Comparison of ENCODE assay signal across 20 cellular contexts in the genomic region with DNA sequence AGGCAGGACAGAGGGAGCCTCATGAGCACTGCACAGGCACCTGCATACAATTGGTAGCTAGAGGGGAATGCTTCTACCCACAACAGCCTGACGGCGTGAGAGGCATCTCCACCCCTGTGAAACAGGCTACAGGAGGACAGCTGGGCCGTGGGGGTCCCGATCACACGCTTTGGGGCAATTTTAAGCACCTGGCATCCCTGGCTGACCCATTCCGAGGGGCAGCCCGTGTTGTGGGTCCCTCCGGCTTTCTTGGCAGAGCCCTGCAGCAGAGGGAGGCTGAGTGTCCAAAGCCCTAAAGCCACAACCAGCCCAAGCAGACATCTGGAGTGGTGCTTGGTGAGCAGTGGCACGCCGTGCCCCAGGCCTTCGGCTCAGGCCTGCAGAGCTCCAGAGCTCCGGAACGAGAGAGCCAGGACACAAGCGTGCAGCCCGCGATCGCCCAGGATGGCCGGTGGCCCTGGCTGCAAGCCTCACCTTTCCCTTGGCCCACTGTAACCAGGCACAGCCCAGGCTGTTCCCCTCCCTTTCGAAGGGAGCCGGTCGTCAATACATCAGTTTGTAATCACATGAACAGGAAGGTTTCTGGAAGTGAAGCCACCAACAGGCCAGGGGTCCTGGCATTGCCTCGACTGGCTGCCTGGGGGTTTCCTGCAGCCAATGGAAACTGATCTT.
DNase-seq lines count a peak whose midpoint lies in the region; ATAC-seq, FAIRE-seq and TF ChIP-seq lines count a peak whose summit lies in the region.
"Had no signal": no experiment of that assay in that cellular context is flagged by ENCODE, and none has a peak within 500 bp of the region (broad histone marks: within the 10 kb centered on the region; RNA-seq: fewer than 3 reads in every experiment).

No MANE protein-coding gene starts in this region.

- TF ChIP-seq CTCF in kidney (IDR thresholded peaks at IDR 0.05; ENCODE audit: borderline replicate concordance, extremely low read depth, insufficient read depth) (no peak), tibial artery (IDR thresholded peaks at IDR 0.05) (no peak), lower lobe of right lung (IDR thresholded peaks at IDR 0.05) (no peak)

- H3K4me1 ChIP-seq in kidney (ENCODE audit: control insufficient read depth in 1 of 2, insufficient read depth in 1 of 2, low read depth in 1 of 2, low read length in 2 of 2) (peaks cover 0 to 2% of the 10 kb centered on the region in 2 donors), tibial artery (no peaks in the 10 kb centered on the region), lower lobe of right lung (no peaks in the 10 kb centered on the region)
- H3K4me1 ChIP-seq: ascending aorta, pancreas had no signal

- H3K27ac ChIP-seq in kidney (ENCODE audit: low read depth in 2 of 2, low read length in 2 of 2) (no peak overlapping the region), tibial artery (no peak overlapping the region), lower lobe of right lung (no peak overlapping the region)
- H3K27ac ChIP-seq: ascending aorta, HL-60, pancreas, skin epidermis, VCaP had no signal

- H3K9ac ChIP-seq in kidney (ENCODE audit: low read length in 2 of 2): no peak overlapping the region

- peaks cover 0 to 1% of the 10 kb centered on the region in 2 donors for H3K9me3 Mint-ChIP-seq in activated naive CD4-positive, alpha-beta T cell treated with anti-CD3 and anti-CD28 coated beads, Interleukin-2, amount 50 U/mL, for 72 hours

- H3K36me3 ChIP-seq in kidney (ENCODE audit: control insufficient read depth in 1 of 2, insufficient read depth in 2 of 2, low read length in 2 of 2) (no peaks in the 10 kb centered on the region), tibial artery (no peaks in the 10 kb centered on the region), lower lobe of right lung (no peaks in the 10 kb centered on the region)
- H3K36me3 ChIP-seq: ascending aorta, pancreas had no signal

- intact Hi-C loops in kidney (cut with DNase I) (no loop called here), tibial artery (cut with DNase I; ENCODE audit: low total_unique reads) (no loop called here), lower lobe of right lung (cut with DNase I) (no loop called here)

- H3K27me3 ChIP-seq in tibial artery (peaks cover 0 to 38% of the 10 kb centered on the region in 2 donors), lower lobe of right lung (ENCODE audit: low read depth) (peaks cover 23% of the 10 kb centered on the region)
- H3K27me3 ChIP-seq: ascending aorta, pancreas had no signal

- H3K36me3 Mint-ChIP-seq in activated naive CD4-positive, alpha-beta T cell treated with anti-CD3 and anti-CD28 coated beads, Interleukin-2, amount 50 U/mL, for 72 hours: peaks cover 0 to 2% of the 10 kb centered on the region in 2 donors

- H3K9me3 ChIP-seq in kidney (ENCODE audit: control insufficient read depth in 1 of 2, low read length in 2 of 2): no peaks in the 10 kb centered on the region
- H3K9me3 ChIP-seq in tibial artery: no peaks in the 10 kb centered on the region
- no peaks in the 10 kb centered on the region for H3K9me3 ChIP-seq in lower lobe of right lung
- H3K9me3 ChIP-seq: ascending aorta, pancreas had no signal

- ATAC-seq in activated naive CD4-positive, alpha-beta T cell treated with anti-CD3 and anti-CD28 coated beads, Interleukin-2, amount 50 U/mL, for 72 hours: no peak
- ATAC-seq in GM18519 (IDR thresholded peaks at IDR 0.05; ENCODE audit: low FRiP score, unreplicated experiment): no peak
- ATAC-seq in lower lobe of right lung: no peak
- ATAC-seq: HCT116, pancreas had no signal

- H3K4me3 ChIP-seq in kidney (ENCODE audit: low read length in 2 of 2): no peak overlapping the region
- H3K4me3 ChIP-seq in tibial artery: no peak overlapping the region
- no peak overlapping the region for H3K4me3 ChIP-seq in lower lobe of right lung
- H3K4me3 ChIP-seq: ascending aorta, pancreas, skin epidermis had no signal

- no peak overlapping the region for H3K27ac Mint-ChIP-seq in activated naive CD4-positive, alpha-beta T cell treated with anti-CD3 and anti-CD28 coated beads, Interleukin-2, amount 50 U/mL, for 72 hours

- peak; percentile 0 to 41 for DNase-seq in activated naive CD4-positive, alpha-beta T cell treated with anti-CD3 and anti-CD28 coated beads, Interleukin-2, amount 50 U/mL, for 72 hours (ENCODE audit: low spot score in 2 of 2)
- no peak for DNase-seq in activated naive CD4-positive, alpha-beta T cell treated with anti-CD3 and anti-CD28 coated beads, Interleukin-2, amount 50 U/mL, for 16 hours
- DNase-seq in activated CD8-positive, alpha-beta memory T cell treated with anti-CD3 and anti-CD28 coated beads, Interleukin-2, amount 50 U/mL, for 4 hours: peak; percentile 8
- DNase-seq in kidney (peak; percentile 54), tibial artery (peak; percentile 5 to 46), hippocampal formation (lab: John Stamatoyannopoulos, UW) (no peak), lower lobe of right lung (no peak)
- DNase-seq: activated naive CD4-positive, alpha-beta T cell treated with Interleukin-2 at 50 U/mL for 16 hours; IMR-90; NCI-H1436 treated with DMSO at 0.1 percent for 48 hours; SIG-M5; stimulated activated CD4-positive, alpha-beta T cell treated with anti-CD3 and anti-CD28 coated beads, Interleukin-4, amount 100 ng/mL, for 4 hours had no signal

- FAIRE-seq in kidney (lab: Jason Lieb, UNC): no peak
- FAIRE-seq: G401.6, pancreas had no signal

Comparison
In these comparisons a context has a peak if more than half of its experiments do, and no peak if none do; other contexts are left out.
1. DNase-seq: peak in activated naive CD4-positive, alpha-beta T cell treated with anti-CD3 and anti-CD28 coated beads, Interleukin-2, amount 50 U/mL, for 72 hours (2 of 2), activated CD8-positive, alpha-beta memory T cell treated with anti-CD3 and anti-CD28 coated beads, Interleukin-2, amount 50 U/mL, for 4 hours (single experiment), kidney (single experiment) and tibial artery (2 of 2); none in activated naive CD4-positive, alpha-beta T cell treated with anti-CD3 and anti-CD28 coated beads, Interleukin-2, amount 50 U/mL, for 16 hours (single experiment), hippocampal formation (0 of 2) and lower lobe of right lung (single experiment).